In genomic region chr9:128067898-128068655, GRCh38 we compare ENCODE assay signal across 1 cellular context.
TF ChIP-seq lines count a peak whose summit lies in the region.

TSS of gene SLC25A25 (plus strand) at chr9:128068232. CDS start at chr9:128068320, 88 bp downstream.

TF ChIP-seq in K562, 482 proteins besides CTCF, POLR2A, EP300 and RAD21 (continued from another document and continues in another):
- TF ChIP-seq ARID3A (IDR thresholded peaks at IDR 0.05; ENCODE audit: borderline replicate concordance, low read depth, low read length) (no peak), SETDB1 (IDR thresholded peaks at IDR 0.05; ENCODE audit: low read length) (no peak), ZNF318 (IDR thresholded peaks at IDR 0.05; ENCODE audit: borderline replicate concordance in 1 of 2, low read depth in 1 of 2) (no peak), PRPF4 (IDR thresholded peaks at IDR 0.05; ENCODE audit: insufficient read depth, low read depth, low read length, poor library complexity, severe bottlenecking) (no peak), CBX2 (IDR thresholded peaks at IDR 0.05; ENCODE audit: insufficient read depth, low read length, poor library complexity, severe bottlenecking) (no peak), POLR2B (IDR thresholded peaks at IDR 0.05; ENCODE audit: low read depth, partially characterized antibody) (no peak), RB1 (IDR thresholded peaks at IDR 0.05; ENCODE audit: low read depth) (peak; percentile 89), KLF10 (CRISPR knock-in tag; IDR thresholded peaks at IDR 0.05) (no peak), ETV1 (tag; conservative IDR thresholded peaks at IDR 0.05; ENCODE audit: low read depth) (no peak), NFYB (IDR thresholded peaks at IDR 0.05; ENCODE audit: extremely low read depth, insufficient read length) (peak; percentile 51), MYNN (IDR thresholded peaks at IDR 0.05) (no peak; the same call in 1 of the 2 replicates), MYNN (CRISPR knock-in tag; IDR thresholded peaks at IDR 0.05) (no peak), PRMT5 (CRISPR knock-in tag; IDR thresholded peaks at IDR 0.05) (no peak), SRSF7 (optimal IDR thresholded peaks at IDR 0.05; ENCODE audit: low read depth, low read length) (no peak), GTF2A2 (tag; IDR thresholded peaks at IDR 0.05) (no peak), SNRNP70 (optimal IDR thresholded peaks at IDR 0.05; ENCODE audit: low read depth, low read length) (no peak), PTBP1 (IDR thresholded peaks at IDR 0.05; ENCODE audit: low read depth, low read length) (no peak), KLF16 (IDR thresholded peaks at IDR 0.05) (no peak), GATAD2A (IDR thresholded peaks at IDR 0.05) (0 out of 2 replicates have a peak, but pooled peaks have one; percentile 29), PML (IDR thresholded peaks at IDR 0.05; ENCODE audit: low read length) (no peak), RBM17 (IDR thresholded peaks at IDR 0.05; ENCODE audit: borderline replicate concordance, low read depth, low read length) (no peak), NCOA1 (IDR thresholded peaks at IDR 0.05; ENCODE audit: low read depth) (no peak), NFXL1 (CRISPR knock-in tag; IDR thresholded peaks at IDR 0.05) (no peak), MYBL2 (IDR thresholded peaks at IDR 0.05; ENCODE audit: low read depth) (no peak), MYBL2 (CRISPR knock-in tag; IDR thresholded peaks at IDR 0.05; ENCODE audit: borderline replicate concordance) (0 out of 2 replicates have a peak, but pooled peaks have one; percentile 34), ZNF121 (CRISPR knock-in tag; conservative IDR thresholded peaks at IDR 0.05) (no peak), NELFE (IDR thresholded peaks at IDR 0.05; ENCODE audit: insufficient read depth, insufficient read length) (no peak), ZBTB7A (IDR thresholded peaks at IDR 0.05; ENCODE audit: borderline replicate concordance, control insufficient read depth, low read depth, low read length) (peak; percentile 66), NONO (IDR thresholded peaks at IDR 0.05; ENCODE audit: low read depth in 2 of 2, low read length in 1 of 2) (peak in 1 of 2 experiments; percentile 72; a peak in 2 of 4 replicates), SMARCE1 (IDR thresholded peaks at IDR 0.05) (no peak), ZNF449 (CRISPR knock-in tag; IDR thresholded peaks at IDR 0.05) (no peak), ZNF408 (CRISPR knock-in tag; IDR thresholded peaks at IDR 0.05; ENCODE audit: low read depth) (no peak)
- TF ChIP-seq, protein P1, sequence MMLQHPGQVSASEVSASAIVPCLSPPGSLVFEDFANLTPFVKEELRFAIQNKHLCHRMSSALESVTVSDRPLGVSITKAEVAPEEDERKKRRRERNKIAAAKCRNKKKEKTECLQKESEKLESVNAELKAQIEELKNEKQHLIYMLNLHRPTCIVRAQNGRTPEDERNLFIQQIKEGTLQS (IDR thresholded peaks at IDR 0.05), result no peak
- TF ChIP-seq, protein P1 (CRISPR knock-in tag; conservative IDR thresholded peaks at IDR 0.05), result no peak
- TF ChIP-seq, protein P2, sequence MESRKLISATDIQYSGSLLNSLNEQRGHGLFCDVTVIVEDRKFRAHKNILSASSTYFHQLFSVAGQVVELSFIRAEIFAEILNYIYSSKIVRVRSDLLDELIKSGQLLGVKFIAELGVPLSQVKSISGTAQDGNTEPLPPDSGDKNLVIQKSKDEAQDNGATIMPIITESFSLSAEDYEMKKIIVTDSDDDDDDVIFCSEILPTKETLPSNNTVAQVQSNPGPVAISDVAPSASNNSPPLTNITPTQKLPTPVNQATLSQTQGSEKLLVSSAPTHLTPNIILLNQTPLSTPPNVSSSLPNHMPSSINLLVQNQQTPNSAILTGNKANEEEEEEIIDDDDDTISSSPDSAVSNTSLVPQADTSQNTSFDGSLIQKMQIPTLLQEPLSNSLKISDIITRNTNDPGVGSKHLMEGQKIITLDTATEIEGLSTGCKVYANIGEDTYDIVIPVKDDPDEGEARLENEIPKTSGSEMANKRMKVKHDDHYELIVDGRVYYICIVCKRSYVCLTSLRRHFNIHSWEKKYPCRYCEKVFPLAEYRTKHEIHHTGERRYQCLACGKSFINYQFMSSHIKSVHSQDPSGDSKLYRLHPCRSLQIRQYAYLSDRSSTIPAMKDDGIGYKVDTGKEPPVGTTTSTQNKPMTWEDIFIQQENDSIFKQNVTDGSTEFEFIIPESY (CRISPR knock-in tag; IDR thresholded peaks at IDR 0.05), result no peak
- TF ChIP-seq, protein P3, sequence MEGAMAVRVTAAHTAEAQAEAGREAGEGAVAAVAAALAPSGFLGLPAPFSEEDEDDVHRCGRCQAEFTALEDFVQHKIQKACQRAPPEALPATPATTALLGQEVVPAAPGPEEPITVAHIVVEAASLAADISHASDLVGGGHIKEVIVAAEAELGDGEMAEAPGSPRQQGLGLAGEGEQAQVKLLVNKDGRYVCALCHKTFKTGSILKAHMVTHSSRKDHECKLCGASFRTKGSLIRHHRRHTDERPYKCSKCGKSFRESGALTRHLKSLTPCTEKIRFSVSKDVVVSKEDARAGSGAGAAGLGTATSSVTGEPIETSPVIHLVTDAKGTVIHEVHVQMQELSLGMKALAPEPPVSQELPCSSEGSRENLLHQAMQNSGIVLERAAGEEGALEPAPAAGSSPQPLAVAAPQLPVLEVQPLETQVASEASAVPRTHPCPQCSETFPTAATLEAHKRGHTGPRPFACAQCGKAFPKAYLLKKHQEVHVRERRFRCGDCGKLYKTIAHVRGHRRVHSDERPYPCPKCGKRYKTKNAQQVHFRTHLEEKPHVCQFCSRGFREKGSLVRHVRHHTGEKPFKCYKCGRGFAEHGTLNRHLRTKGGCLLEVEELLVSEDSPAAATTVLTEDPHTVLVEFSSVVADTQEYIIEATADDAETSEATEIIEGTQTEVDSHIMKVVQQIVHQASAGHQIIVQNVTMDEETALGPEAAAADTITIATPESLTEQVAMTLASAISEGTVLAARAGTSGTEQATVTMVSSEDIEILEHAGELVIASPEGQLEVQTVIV (CRISPR knock-in tag; IDR thresholded peaks at IDR 0.05; ENCODE audit: borderline replicate concordance), result no peak
- TF ChIP-seq, protein P4, sequence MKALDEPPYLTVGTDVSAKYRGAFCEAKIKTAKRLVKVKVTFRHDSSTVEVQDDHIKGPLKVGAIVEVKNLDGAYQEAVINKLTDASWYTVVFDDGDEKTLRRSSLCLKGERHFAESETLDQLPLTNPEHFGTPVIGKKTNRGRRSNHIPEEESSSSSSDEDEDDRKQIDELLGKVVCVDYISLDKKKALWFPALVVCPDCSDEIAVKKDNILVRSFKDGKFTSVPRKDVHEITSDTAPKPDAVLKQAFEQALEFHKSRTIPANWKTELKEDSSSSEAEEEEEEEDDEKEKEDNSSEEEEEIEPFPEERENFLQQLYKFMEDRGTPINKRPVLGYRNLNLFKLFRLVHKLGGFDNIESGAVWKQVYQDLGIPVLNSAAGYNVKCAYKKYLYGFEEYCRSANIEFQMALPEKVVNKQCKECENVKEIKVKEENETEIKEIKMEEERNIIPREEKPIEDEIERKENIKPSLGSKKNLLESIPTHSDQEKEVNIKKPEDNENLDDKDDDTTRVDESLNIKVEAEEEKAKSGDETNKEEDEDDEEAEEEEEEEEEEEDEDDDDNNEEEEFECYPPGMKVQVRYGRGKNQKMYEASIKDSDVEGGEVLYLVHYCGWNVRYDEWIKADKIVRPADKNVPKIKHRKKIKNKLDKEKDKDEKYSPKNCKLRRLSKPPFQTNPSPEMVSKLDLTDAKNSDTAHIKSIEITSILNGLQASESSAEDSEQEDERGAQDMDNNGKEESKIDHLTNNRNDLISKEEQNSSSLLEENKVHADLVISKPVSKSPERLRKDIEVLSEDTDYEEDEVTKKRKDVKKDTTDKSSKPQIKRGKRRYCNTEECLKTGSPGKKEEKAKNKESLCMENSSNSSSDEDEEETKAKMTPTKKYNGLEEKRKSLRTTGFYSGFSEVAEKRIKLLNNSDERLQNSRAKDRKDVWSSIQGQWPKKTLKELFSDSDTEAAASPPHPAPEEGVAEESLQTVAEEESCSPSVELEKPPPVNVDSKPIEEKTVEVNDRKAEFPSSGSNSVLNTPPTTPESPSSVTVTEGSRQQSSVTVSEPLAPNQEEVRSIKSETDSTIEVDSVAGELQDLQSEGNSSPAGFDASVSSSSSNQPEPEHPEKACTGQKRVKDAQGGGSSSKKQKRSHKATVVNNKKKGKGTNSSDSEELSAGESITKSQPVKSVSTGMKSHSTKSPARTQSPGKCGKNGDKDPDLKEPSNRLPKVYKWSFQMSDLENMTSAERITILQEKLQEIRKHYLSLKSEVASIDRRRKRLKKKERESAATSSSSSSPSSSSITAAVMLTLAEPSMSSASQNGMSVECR (CRISPR knock-in tag; IDR thresholded peaks at IDR 0.05), result peak; percentile 75
- TF ChIP-seq, protein P5, sequence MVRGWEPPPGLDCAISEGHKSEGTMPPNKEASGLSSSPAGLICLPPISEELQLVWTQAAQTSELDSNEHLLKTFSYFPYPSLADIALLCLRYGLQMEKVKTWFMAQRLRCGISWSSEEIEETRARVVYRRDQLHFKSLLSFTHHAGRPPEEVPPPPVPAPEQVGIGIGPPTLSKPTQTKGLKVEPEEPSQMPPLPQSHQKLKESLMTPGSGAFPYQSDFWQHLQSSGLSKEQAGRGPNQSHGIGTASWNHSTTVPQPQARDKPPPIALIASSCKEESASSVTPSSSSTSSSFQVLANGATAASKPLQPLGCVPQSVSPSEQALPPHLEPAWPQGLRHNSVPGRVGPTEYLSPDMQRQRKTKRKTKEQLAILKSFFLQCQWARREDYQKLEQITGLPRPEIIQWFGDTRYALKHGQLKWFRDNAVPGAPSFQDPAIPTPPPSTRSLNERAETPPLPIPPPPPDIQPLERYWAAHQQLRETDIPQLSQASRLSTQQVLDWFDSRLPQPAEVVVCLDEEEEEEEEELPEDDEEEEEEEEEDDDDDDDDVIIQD (CRISPR knock-in tag; IDR thresholded peaks at IDR 0.05), result no peak
